Comparison of ENCODE assay signal across 1 cellular context in genomic region chr18:3604626-3605408, GRCh38.
TF ChIP-seq lines count a peak whose summit lies in the region.

No MANE protein-coding gene starts in this region.

TF ChIP-seq in HepG2, 621 proteins besides CTCF, POLR2A, EP300 and RAD21 (continued from another document and continues in another):
- peak; percentile 18; the same call in 1 of the 2 replicates for TF ChIP-seq ZNF362 (CRISPR knock-in tag; IDR thresholded peaks at IDR 0.05; ENCODE audit: borderline replicate concordance)
- TF ChIP-seq ELK4 (CRISPR knock-in tag; IDR thresholded peaks at IDR 0.05; ENCODE audit: borderline replicate concordance) = no peak
- TF ChIP-seq GATA4 (IDR thresholded peaks at IDR 0.05; ENCODE audit: borderline replicate concordance, low read depth) = no peak; the same call in 1 of the 2 replicates
- no peak for TF ChIP-seq TSC22D2 (CRISPR knock-in tag; IDR thresholded peaks at IDR 0.05; ENCODE audit: borderline replicate concordance)
- TF ChIP-seq ZC3H4 (CRISPR knock-in tag; IDR thresholded peaks at IDR 0.05; ENCODE audit: borderline replicate concordance) = 0 out of 2 replicates have a peak, but pooled peaks have one; percentile 4
- no peak for TF ChIP-seq TAF15 (IDR thresholded peaks at IDR 0.05; ENCODE audit: low read depth, low read length, poor library complexity, severe bottlenecking)
- no peak for TF ChIP-seq ZNF766 (CRISPR knock-in tag; IDR thresholded peaks at IDR 0.05; ENCODE audit: borderline replicate concordance)
- no peak for TF ChIP-seq BORCS8-MEF2B (CRISPR knock-in tag; IDR thresholded peaks at IDR 0.05)
- TF ChIP-seq ZNF713 (CRISPR knock-in tag; IDR thresholded peaks at IDR 0.05) = no peak
- no peak; the same call in 1 of the 2 replicates for TF ChIP-seq TAF1 (CRISPR knock-in tag; IDR thresholded peaks at IDR 0.05)
- TF ChIP-seq CCAR2 (optimal IDR thresholded peaks at IDR 0.05; ENCODE audit: low read depth, low read length) = no peak
- no peak for TF ChIP-seq HMGA1 (CRISPR knock-in tag; conservative IDR thresholded peaks at IDR 0.05)
- TF ChIP-seq MZF1 (CRISPR knock-in tag; IDR thresholded peaks at IDR 0.05; ENCODE audit: borderline replicate concordance) = no peak
- no peak for TF ChIP-seq ZNF564 (CRISPR knock-in tag; IDR thresholded peaks at IDR 0.05)
- TF ChIP-seq THAP8 (CRISPR knock-in tag; IDR thresholded peaks at IDR 0.05; ENCODE audit: borderline replicate concordance) = no peak
- 0 out of 2 replicates have a peak, but pooled peaks have one; percentile 53 for TF ChIP-seq MIXL1 (CRISPR knock-in tag; IDR thresholded peaks at IDR 0.05)
- peak; percentile 70; the same call in 1 of the 2 replicates for TF ChIP-seq AHDC1 (CRISPR knock-in tag; IDR thresholded peaks at IDR 0.05; ENCODE audit: borderline replicate concordance)
- TF ChIP-seq BRD4 (CRISPR knock-in tag; IDR thresholded peaks at IDR 0.05) = no peak
- TF ChIP-seq ZNF740 (CRISPR knock-in tag; IDR thresholded peaks at IDR 0.05) = no peak
- TF ChIP-seq TEF (CRISPR knock-in tag; IDR thresholded peaks at IDR 0.05) = no peak
- TF ChIP-seq RFX3 (CRISPR knock-in tag; IDR thresholded peaks at IDR 0.05) = no peak
- peak; percentile 54; the same call in 1 of the 2 replicates for TF ChIP-seq MBD4 (IDR thresholded peaks at IDR 0.05; ENCODE audit: borderline replicate concordance, low read length)
- TF ChIP-seq ZBTB7A (CRISPR knock-in tag; IDR thresholded peaks at IDR 0.05) = no peak
- no peak for TF ChIP-seq ZFP41 (CRISPR knock-in tag; IDR thresholded peaks at IDR 0.05; ENCODE audit: borderline replicate concordance)
- TF ChIP-seq SOX6 (IDR thresholded peaks at IDR 0.05) = no peak
- peak; percentile 82 for TF ChIP-seq SOX6 (CRISPR knock-in tag; IDR thresholded peaks at IDR 0.05)
- TF ChIP-seq CHD4 (IDR thresholded peaks at IDR 0.05; ENCODE audit: borderline replicate concordance, low read length) = no peak
- TF ChIP-seq ZNF280D (CRISPR knock-in tag; IDR thresholded peaks at IDR 0.05) = peak; percentile 70; the same call in 1 of the 2 replicates
- TF ChIP-seq MEIS1 (CRISPR knock-in tag; IDR thresholded peaks at IDR 0.05; ENCODE audit: borderline replicate concordance) = no peak
- peak; percentile 81 for TF ChIP-seq MED8 (CRISPR knock-in tag; IDR thresholded peaks at IDR 0.05; ENCODE audit: insufficient replicate concordance)
- TF ChIP-seq DR1 (CRISPR knock-in tag; IDR thresholded peaks at IDR 0.05) = no peak
- TF ChIP-seq ESRRA (CRISPR knock-in tag; IDR thresholded peaks at IDR 0.05; ENCODE audit: low read depth) = no peak; the same call in 1 of the 2 replicates
- no peak for TF ChIP-seq ZNF274 (CRISPR knock-in tag; IDR thresholded peaks at IDR 0.05)
- TF ChIP-seq ADNP (CRISPR knock-in tag; IDR thresholded peaks at IDR 0.05) = no peak
- TF ChIP-seq ZMAT5 (CRISPR knock-in tag; IDR thresholded peaks at IDR 0.05; ENCODE audit: borderline replicate concordance, low read depth) = no peak
- TF ChIP-seq ZNF891 (CRISPR knock-in tag; IDR thresholded peaks at IDR 0.05) = no peak
- TF ChIP-seq SRSF1 (optimal IDR thresholded peaks at IDR 0.05; ENCODE audit: low read depth, low read length) = no peak
- no peak for TF ChIP-seq KMT2A (CRISPR knock-in tag; IDR thresholded peaks at IDR 0.05)
- TF ChIP-seq GABPB1 (CRISPR knock-in tag; IDR thresholded peaks at IDR 0.05) = 0 out of 2 replicates have a peak, but pooled peaks have one; percentile 38
- no peak; the same call in 1 of the 2 replicates for TF ChIP-seq TFE3 (CRISPR knock-in tag; IDR thresholded peaks at IDR 0.05)
- TF ChIP-seq ZNF260 (CRISPR knock-in tag; IDR thresholded peaks at IDR 0.05; ENCODE audit: borderline replicate concordance, low read depth) = no peak
- no peak for TF ChIP-seq SALL2 (CRISPR knock-in tag; IDR thresholded peaks at IDR 0.05)
- no peak for TF ChIP-seq ATF5 (CRISPR knock-in tag; IDR thresholded peaks at IDR 0.05; ENCODE audit: low read depth)
- TF ChIP-seq HNF4G (IDR thresholded peaks at IDR 0.05; ENCODE audit: borderline replicate concordance, low read depth, low read length) = no peak; the same call in 1 of the 2 replicates
- TF ChIP-seq HNF4G (CRISPR knock-in tag; IDR thresholded peaks at IDR 0.05; ENCODE audit: borderline replicate concordance, low read depth) = no peak
- TF ChIP-seq ZNF558 (CRISPR knock-in tag; IDR thresholded peaks at IDR 0.05; ENCODE audit: borderline replicate concordance) = no peak
- TF ChIP-seq ZFP90 (CRISPR knock-in tag; IDR thresholded peaks at IDR 0.05; ENCODE audit: borderline replicate concordance) = no peak
- TF ChIP-seq ZKSCAN8 (CRISPR knock-in tag; IDR thresholded peaks at IDR 0.05; ENCODE audit: borderline replicate concordance) = no peak
- TF ChIP-seq ZNF33A (CRISPR knock-in tag; IDR thresholded peaks at IDR 0.05; ENCODE audit: borderline replicate concordance) = no peak
- no peak for TF ChIP-seq ZFY (CRISPR knock-in tag; IDR thresholded peaks at IDR 0.05)
- TF ChIP-seq ZNF704 (CRISPR knock-in tag; IDR thresholded peaks at IDR 0.05; ENCODE audit: borderline replicate concordance) = no peak
